ENCODE assay signal across 8 cellular contexts in genomic region chr1:121518726-121519041, GRCh38.
DNase-seq lines count a peak whose midpoint lies in the region; ATAC-seq, FAIRE-seq and TF ChIP-seq lines count a peak whose summit lies in the region.

No MANE protein-coding gene starts in this region.

- intact Hi-C loops in pancreas (cut with DNase I) = no loop called here

- no peak for FAIRE-seq in pancreas (lab: Jason Lieb, UNC)

- no peaks in the 10 kb centered on the region for H3K27me3 ChIP-seq in Peyer's patch
- H3K27me3 ChIP-seq in pancreas = no peaks in the 10 kb centered on the region

- H3K27ac ChIP-seq in Peyer's patch = peak overlapping the region; percentile 80 to 91 (median 84)
- no peak overlapping the region for H3K27ac ChIP-seq in pancreas

- TF ChIP-seq POLR2A in Peyer's patch (IDR thresholded peaks at IDR 0.05) = no peak

- H3K4me1 ChIP-seq in Peyer's patch (peaks cover 0 to 7% (median 0%) of the 10 kb centered on the region in 4 donors), pancreas (peaks cover 8 to 14% (median 9%) of the 10 kb centered on the region in 3 donors)

- TF ChIP-seq CTCF in Peyer's patch (IDR thresholded peaks at IDR 0.05) (no peak), epithelial cell of proximal tubule (conservative IDR thresholded peaks at IDR 0.05; ENCODE audit: low read depth, low read length) (no peak), pancreas (IDR thresholded peaks at IDR 0.05) (no peak)

- H3K9me3 ChIP-seq in Peyer's patch (no peaks in the 10 kb centered on the region), pancreas (no peaks in the 10 kb centered on the region)

- DNase-seq in Peyer's patch = no peak
- DNase-seq in epithelial cell of proximal tubule (ENCODE audit: low read depth) = no peak
- DNase-seq in pancreas = no peak
- DNase-seq in NCI-H748 (lab: John Stamatoyannopoulos, UW; ENCODE audit: unreplicated experiment) = no peak
- no peak for DNase-seq in effector CD4-positive, alpha-beta T cell
- DNase-seq in NCI-H187 (lab: John Stamatoyannopoulos, UW) = no peak
- no peak for DNase-seq in OCI-M2 (lab: John Stamatoyannopoulos, UW; ENCODE audit: unreplicated experiment)

- H3K4me3 ChIP-seq in GM08714 (ENCODE audit: low read length) (peak overlapping the region; percentile 28; the same call in 1 of the 2 replicates), Peyer's patch (peak overlapping the region; percentile 57 to 69 (median 62)), epithelial cell of proximal tubule (ENCODE audit: low read depth, low read length) (peak overlapping the region; percentile 73), pancreas (peak overlapping the region; percentile 39 to 64 (median 53))

- 3 to 5% methylated on average over 8 of the region's 8 CpGs for WGBS in pancreas, 2 donors

- H3K36me3 ChIP-seq in Peyer's patch = no peaks in the 10 kb centered on the region
- no peaks in the 10 kb centered on the region for H3K36me3 ChIP-seq in pancreas

- no peak for ATAC-seq in pancreas

Comparison
In these comparisons a context has a peak if more than half of its experiments do, and no peak if none do; other contexts are left out.
1. H3K27ac ChIP-seq: peak in Peyer's patch (4 of 4); none in pancreas (0 of 4).
2. Peak in every context shown above with its lines, with median percentiles within 50 percentile points of each other: H3K4me3 ChIP-seq.